16 cellular contexts compared by ENCODE assay signal in the genomic region with DNA sequence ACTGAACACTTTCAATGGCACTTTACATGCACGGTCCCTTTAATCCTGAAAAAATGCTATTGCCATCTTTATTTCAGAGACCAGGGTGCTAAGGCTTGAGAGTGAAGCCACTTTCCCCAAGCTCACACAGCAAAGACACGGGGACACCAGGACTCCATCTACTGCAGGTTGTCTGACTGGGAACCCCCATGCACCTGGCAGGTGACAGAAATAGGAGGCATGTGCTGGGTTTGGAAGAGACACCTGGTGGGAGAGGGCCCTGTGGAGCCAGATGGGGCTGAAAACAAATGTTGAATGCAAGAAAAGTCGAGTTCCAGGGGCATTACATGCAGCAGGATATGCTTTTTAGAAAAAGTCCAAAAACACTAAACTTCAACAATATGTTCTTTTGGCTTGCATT. TPM values are rescaled to one million over a fixed set of nuclear protein-coding genes. Genes with fewer than 3 reads are reported as not detected.
DNase-seq lines count a peak whose midpoint lies in the region; TF ChIP-seq lines count a peak whose summit lies in the region.
"Had no signal": no experiment of that assay in that cellular context is flagged by ENCODE, and none has a peak within 500 bp of the region (broad histone marks: within the 10 kb centered on the region; RNA-seq: fewer than 3 reads in every experiment).

No MANE protein-coding gene starts in this region.

- H3K4me1 Mint-ChIP-seq in H9 (peaks cover 14 to 16% of the 10 kb centered on the region in 2 experiments), endothelial cell (ENCODE audit: unreplicated experiment) (no peaks in the 10 kb centered on the region)

- no peaks in the 10 kb centered on the region for H3K9me2 ChIP-seq in OCI-LY7 (ENCODE audit: insufficient read depth, low read length)

- POLR2A ChIA-PET in OCI-LY7 (lab: Charles Lee) = interaction anchor here (0.7 to 1.8 kb wide), 3 partner anchors 27 to 637 kb away, joined by 3 to 7 read pairs (median 5); no protein-coding TSS in a partner anchor

- H3K9ac ChIP-seq in H9 (ENCODE audit: extremely low read depth, insufficient read length, low read length) (no peak overlapping the region), neuronal stem cell (ENCODE audit: low read depth, low read length, poor library complexity) (no peak overlapping the region)

- H3K79me1 ChIP-seq in H9 (ENCODE audit: insufficient read depth, low read depth, low read length, poor library complexity, severe bottlenecking) = no peaks in the 10 kb centered on the region
- H3K79me1 ChIP-seq in neuronal stem cell (ENCODE audit: low read depth, low read length) = no peaks in the 10 kb centered on the region

- no peaks in the 10 kb centered on the region for H3K27me3 ChIP-seq in H9 (ENCODE audit: insufficient read depth, low read length)
- peaks cover 0 to 26% (median 0%) of the 10 kb centered on the region in 3 experiments for H3K27me3 ChIP-seq in neuronal stem cell (ENCODE audit: control insufficient read depth in 3 of 3, insufficient read depth in 3 of 3, low read depth in 1 of 3, low read length in 3 of 3)

- H2BK12ac ChIP-seq in H9 (ENCODE audit: insufficient read length, low read depth, low read length) (no peak overlapping the region), neuronal stem cell (ENCODE audit: low read length) (no peak overlapping the region)

- H2BK5ac ChIP-seq in H9 (ENCODE audit: insufficient read length, low read length) (no peak overlapping the region), neuronal stem cell (ENCODE audit: low read length) (no peak overlapping the region)

- CTCF ChIA-PET in OCI-LY7 (lab: Charles Lee; ENCODE audit: unreplicated experiment) = interaction anchor here (0.7 to 1.7 kb wide), 2 partner anchors 10 to 27 kb away, joined by 3 read pairs; no protein-coding TSS in a partner anchor

- H3K9me3 ChIP-seq in H9 (ENCODE audit: control insufficient read depth, low read depth, low read length) = no peaks in the 10 kb centered on the region
- H3K9me3 ChIP-seq in OCI-LY7 (ENCODE audit: low read length) = no peaks in the 10 kb centered on the region
- no peaks in the 10 kb centered on the region for H3K9me3 ChIP-seq in neuronal stem cell (replicated peaks in 1 of 2; ENCODE audit: control insufficient read depth in 2 of 2, insufficient read depth in 1 of 2, low read depth in 1 of 2, low read length in 2 of 2)
- H3K9me3 ChIP-seq: A549, Caco-2, HAP-1 had no signal

- H3K9me3 Mint-ChIP-seq in H9 (no peaks in the 10 kb centered on the region), endothelial cell (ENCODE audit: unreplicated experiment) (no peaks in the 10 kb centered on the region)
- H3K9me3 Mint-ChIP-seq: CD4-positive, alpha-beta T cell had no signal

- H4K91ac ChIP-seq in H9 (ENCODE audit: insufficient read length, low read depth, low read length) (no peak overlapping the region), neuronal stem cell (ENCODE audit: low read depth, low read length, poor library complexity) (no peak overlapping the region)

- no peak overlapping the region for H4K8ac ChIP-seq in H9 (replicated peaks; ENCODE audit: insufficient read length, low read depth, low read length)
- no peak overlapping the region for H4K8ac ChIP-seq in neuronal stem cell (ENCODE audit: low read depth, low read length)

- H3K27ac ChIP-seq in H9 (ENCODE audit: insufficient read length, low read depth, low read length) (no peak overlapping the region), OCI-LY7 (ENCODE audit: low read depth, low read length, poor library complexity, severe bottlenecking) (no peak overlapping the region), neuronal stem cell (replicated peaks; ENCODE audit: low read length) (no peak overlapping the region)
- H3K27ac ChIP-seq: 22Rv1, A549, HL-60 had no signal

- no peak overlapping the region for H3K56ac ChIP-seq in H9 (ENCODE audit: insufficient read length, low read depth, low read length)

- H4K20me1 ChIP-seq in H9 (ENCODE audit: control insufficient read depth, insufficient read depth, insufficient read length) (no peaks in the 10 kb centered on the region), OCI-LY7 (ENCODE audit: insufficient read depth, low read length) (no peaks in the 10 kb centered on the region)

- H2BK120ac ChIP-seq in H9 (ENCODE audit: low read depth, low read length, poor library complexity, severe bottlenecking) = no peak overlapping the region
- no peak overlapping the region for H2BK120ac ChIP-seq in neuronal stem cell (ENCODE audit: low read depth, low read length)

- H3K14ac ChIP-seq in H9 (ENCODE audit: insufficient read depth, low read length) (no peak overlapping the region), neuronal stem cell (ENCODE audit: low read length) (no peak overlapping the region)

- H2AFZ ChIP-seq in H9 (ENCODE audit: low read length) = no peak overlapping the region
- peak overlapping the region; percentile 51; the same call in 1 of the 2 replicates for H2AFZ ChIP-seq in OCI-LY7 (ENCODE audit: low read length)
- H2AFZ ChIP-seq in neuronal stem cell (ENCODE audit: low read length) = no peak overlapping the region

- no peaks in the 10 kb centered on the region for H3K23me2 ChIP-seq in H9 (ENCODE audit: insufficient read length, low read depth, low read length, poor library complexity, severe bottlenecking)

- no peak overlapping the region for H3K18ac ChIP-seq in H9 (ENCODE audit: insufficient read length, low read depth, low read length)
- H3K18ac ChIP-seq in neuronal stem cell (ENCODE audit: low read length) = peak overlapping the region; percentile 45

- H2BK20ac ChIP-seq in H9 (ENCODE audit: low read depth, low read length, poor library complexity, severe bottlenecking) = no peak overlapping the region

- no peak overlapping the region for H3T11ph ChIP-seq in H9 (ENCODE audit: low read length)

- H3K79me2 ChIP-seq in H9 (ENCODE audit: insufficient read depth, low read length) (no peaks in the 10 kb centered on the region), OCI-LY7 (ENCODE audit: insufficient read depth, low read depth, low read length) (no peaks in the 10 kb centered on the region)

- DNase-seq in NCI-H1417 (lab: John Stamatoyannopoulos, UW) = peak in 2 of 3 experiments; percentile 12 to 40
- no peak for DNase-seq in NCI-H1417 treated with DMSO at 0.1 percent for 48 hours (lab: John Stamatoyannopoulos, UW)
- DNase-seq in H9 = peak; percentile 14
- peak; percentile 37 for DNase-seq in OCI-LY7 (ENCODE audit: low spot score)
- DNase-seq in neuronal stem cell (ENCODE audit: low spot score) = no peak
- no peak for DNase-seq in endothelial cell (ENCODE audit: low spot score)
- no peak for DNase-seq in NCI-H2171 treated with DMSO at 0.1 percent for 48 hours (lab: John Stamatoyannopoulos, UW)
- no peak for DNase-seq in HUDEP-2 (lab: John Stamatoyannopoulos, UW; ENCODE audit: unreplicated experiment in 76 of 76)
- DNase-seq: AML-193; Caco-2; CD4-positive, alpha-beta T cell had no signal

- H3K36me3 Mint-ChIP-seq in H9 (ENCODE audit: insufficient read depth in 1 of 3, low read depth in 3 of 3) (no peaks in the 10 kb centered on the region), endothelial cell (ENCODE audit: low read depth, unreplicated experiment) (no peaks in the 10 kb centered on the region)

- H2AK5ac ChIP-seq in H9 (ENCODE audit: insufficient read length, low read length) = no peak overlapping the region
- H2AK5ac ChIP-seq in neuronal stem cell (ENCODE audit: low read depth, low read length) = no peak overlapping the region

- H3K4me3 ChIP-seq in OCI-LY7 (ENCODE audit: low read depth, low read length, poor library complexity, severe bottlenecking) (no peak overlapping the region), neuronal stem cell (ENCODE audit: low read length in 2 of 2) (no peak overlapping the region)
- H3K4me3 ChIP-seq: A549, HAP-1 had no signal

- TF ChIP-seq CTCF in H9 (conservative IDR thresholded peaks at IDR 0.05) (no peak), OCI-LY7 (conservative IDR thresholded peaks at IDR 0.05; ENCODE audit: low read length) (no peak), endothelial cell (IDR thresholded peaks at IDR 0.05; ENCODE audit: unreplicated experiment) (no peak)

- no TSS peak for BruUV-seq in OCI-LY7 (replicated peaks; lab: Mats Ljungman, UMichigan)

- no peaks in the 10 kb centered on the region for H3K36me3 ChIP-seq in OCI-LY7 (ENCODE audit: insufficient read depth, low read length)
- H3K36me3 ChIP-seq in neuronal stem cell (replicated peaks in 1 of 2; ENCODE audit: control insufficient read depth in 2 of 2, insufficient read depth in 2 of 2, low read length in 2 of 2) = no peaks in the 10 kb centered on the region
- H3K36me3 ChIP-seq: HAP-1 had no signal

- H3K23ac ChIP-seq in H9 (ENCODE audit: insufficient read length, low read depth, low read length) (no peak overlapping the region), neuronal stem cell (ENCODE audit: low read depth, low read length, poor library complexity) (no peak overlapping the region)

- H3K27me3 Mint-ChIP-seq in H9 (ENCODE audit: low read depth) (peaks cover 5% of the 10 kb centered on the region; the same call in 1 of the 2 replicates), endothelial cell (ENCODE audit: unreplicated experiment) (peaks cover 3% of the 10 kb centered on the region)

- H3K4me2 ChIP-seq in H9 (ENCODE audit: insufficient read depth, insufficient read length, low read length) (no peak overlapping the region), OCI-LY7 (ENCODE audit: low read length) (peak overlapping the region; percentile 53), neuronal stem cell (ENCODE audit: insufficient read depth, low read length, poor library complexity, severe bottlenecking) (no peak overlapping the region)
- H3K4me2 ChIP-seq: A549 had no signal

- H3K4ac ChIP-seq in H9 (ENCODE audit: low read depth, low read length) (no peak overlapping the region), neuronal stem cell (ENCODE audit: low read length) (no peak overlapping the region)

- no peak overlapping the region for H4K5ac ChIP-seq in H9 (ENCODE audit: insufficient read length, low read depth, low read length)

- intact Hi-C loops in OCI-LY7 (cut with micrococcal nuclease; ENCODE audit: unreplicated experiment) = no loop called here

- H3K27ac Mint-ChIP-seq in H9 (no peak overlapping the region), endothelial cell (ENCODE audit: unreplicated experiment) (no peak overlapping the region)
- H3K27ac Mint-ChIP-seq: CD4-positive, alpha-beta T cell had no signal

- H2BK15ac ChIP-seq in H9 (ENCODE audit: low read depth, low read length) (no peak overlapping the region), neuronal stem cell (ENCODE audit: low read length) (no peak overlapping the region)

- H3K4me1 ChIP-seq in H9 (ENCODE audit: insufficient read depth, low read length) (0 out of 2 replicates have a peak, but pooled peaks cover 3% of the 10 kb centered on the region), OCI-LY7 (ENCODE audit: insufficient read depth, low read length, poor library complexity, severe bottlenecking) (peaks cover 49% of the 10 kb centered on the region), neuronal stem cell (ENCODE audit: control insufficient read depth in 2 of 2, insufficient read depth in 1 of 2, low read depth in 1 of 2, low read length in 2 of 2) (peaks cover 0 to 2% of the 10 kb centered on the region in 2 donors)
- H3K4me1 ChIP-seq: Caco-2, HAP-1 had no signal

- WGBS in H9 (ENCODE audit: extremely low coverage, insufficient read length, low lambda C conversion rate) = no CpG with 5 or more reads among the region's 3 CpGs
- WGBS in neuronal stem cell (ENCODE audit: extremely low coverage in 2 of 2, insufficient read length in 2 of 2, insufficient replicate concordance in 1 of 2), 2 donors = no CpG with 5 or more reads among the region's 3 CpGs

- no peak overlapping the region for H3K4me3 Mint-ChIP-seq in H9
- no peak overlapping the region for H3K4me3 Mint-ChIP-seq in endothelial cell (ENCODE audit: unreplicated experiment)
- H3K4me3 Mint-ChIP-seq: CD4-positive, alpha-beta T cell had no signal

RNA-seq across cellular contexts. Expression of a gene that starts 5.2 kb away (rescaled TPM):
- total RNA-seq in H9 (2021) (8.3 TPM in 2 replicates), OCI-LY7 (2022) (2.5 and 3.4 TPM in 2 replicates), endothelial cell (ENCODE audit: unreplicated experiment) (8.0 TPM)
- 0.73 and 0.98 TPM in 2 replicates for total RNA-seq in OCI-LY7 (2014; rRNA removed; shearing (Covaris generic))
- polyA plus RNA-seq in neuronal stem cell (2013, experiment 1 of 2) = 5.0 TPM
- 4.7 TPM for polyA plus RNA-seq in neuronal stem cell (2013, experiment 2 of 2)
- total RNA-seq: Caco-2 had no signal

RNA-seq across cellular contexts. Expression of a gene that starts 11.4 kb away (rescaled TPM):
- 0.07 and 0.09 TPM in 2 replicates for total RNA-seq in H9 (2021)
- total RNA-seq in OCI-LY7 (2014; rRNA removed; shearing (Covaris generic)) = 1.4 and 1.7 TPM in 2 replicates
- 2.7 and 4.0 TPM in 2 replicates for total RNA-seq in OCI-LY7 (2022)
- polyA plus RNA-seq in neuronal stem cell (2013, experiment 1 of 2) = 0.06 TPM
- polyA plus RNA-seq in neuronal stem cell (2013, experiment 2 of 2) = 0.06 TPM
- total RNA-seq in endothelial cell (ENCODE audit: unreplicated experiment) = 0.13 TPM
- polyA plus RNA-seq: H1 had no signal

Comparison
In these comparisons a context has a peak if more than half of its experiments do, and no peak if none do; other contexts are left out.
1. DNase-seq: peak in NCI-H1417 (2 of 3), H9 (single experiment) and OCI-LY7 (single experiment); none in NCI-H1417 treated with DMSO at 0.1 percent for 48 hours (single experiment), neuronal stem cell (single experiment), endothelial cell (single experiment), NCI-H2171 treated with DMSO at 0.1 percent for 48 hours (single experiment) and HUDEP-2 (0 of 76).